In the genomic region with DNA sequence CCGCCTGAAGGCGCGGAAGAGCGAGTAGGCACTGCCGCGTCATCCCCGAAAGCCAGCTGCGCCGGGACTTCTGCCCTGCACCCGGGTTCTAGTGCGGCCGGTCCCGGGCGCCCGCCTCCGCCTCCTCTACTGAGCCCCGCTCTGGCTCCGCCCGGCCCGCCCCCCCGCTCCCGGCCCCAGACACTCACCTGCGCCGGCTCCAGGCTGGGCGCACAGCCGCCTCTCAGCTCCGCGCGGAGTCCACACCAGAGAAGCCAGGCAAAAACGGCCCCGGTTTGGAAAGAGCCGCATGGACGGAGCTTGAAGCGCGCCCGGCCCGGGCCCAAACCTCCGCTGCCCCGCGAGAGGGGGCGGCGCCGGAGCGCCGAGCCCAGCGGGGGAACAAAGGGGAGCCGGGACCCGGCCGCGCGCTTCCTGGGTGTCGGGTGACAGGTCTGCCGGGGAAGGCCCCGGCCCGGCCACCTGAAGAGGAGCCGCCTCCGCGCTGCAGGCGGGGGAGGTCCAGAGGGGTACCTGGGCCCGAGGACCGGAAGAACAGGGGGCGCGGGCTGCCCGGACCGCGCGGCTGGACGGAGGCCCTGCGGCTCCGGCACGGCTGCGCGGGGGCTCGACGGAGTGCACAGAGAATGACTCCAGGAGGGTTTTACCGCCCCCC, we compare ENCODE assay signal across 8 cellular contexts.
DNase-seq lines count a peak whose midpoint lies in the region; ATAC-seq and TF ChIP-seq lines count a peak whose summit lies in the region.

No MANE protein-coding gene starts in this region.

- H3K36me3 ChIP-seq in Panc1 (ENCODE audit: control insufficient read depth, insufficient read depth, low read length) = no peaks in the 10 kb centered on the region
- H3K36me3 ChIP-seq in duodenal mucosa (ENCODE audit: control insufficient read depth in 1 of 2, insufficient read depth in 2 of 2, low read length in 2 of 2) = no peaks in the 10 kb centered on the region

- H3K27me3 Mint-ChIP-seq in nephron (ENCODE audit: low read depth) = peaks cover 89% of the 10 kb centered on the region

- intact Hi-C loops in Panc1 (cut with micrococcal nuclease; ENCODE audit: unreplicated experiment) = no loop called here

- TF ChIP-seq CTCF in Panc1 (IDR thresholded peaks at IDR 0.05) = no peak
- TF ChIP-seq CTCF in nephron (IDR thresholded peaks at IDR 0.05; ENCODE audit: unreplicated experiment in 3 of 3) = no peak

- in situ Hi-C loops in Panc1 (cut with HindIII; ENCODE audit: low pct_unique_long_range_greater_than_20kb, low sequenced_read_pairs) = no loop called here

- H3K4me3 Mint-ChIP-seq in nephron = peak overlapping the region in 2 of 3 experiments; percentile 29 to 34

- H3K4me1 Mint-ChIP-seq in nephron = peaks cover 20% of the 10 kb centered on the region

- ATAC-seq in HG02885 (IDR thresholded peaks at IDR 0.05; ENCODE audit: poor library complexity, unreplicated experiment) = peak; percentile 44
- ATAC-seq in Panc1 = peak; percentile 69

- no peaks in the 10 kb centered on the region for H3K9me3 Mint-ChIP-seq in nephron

- no peaks in the 10 kb centered on the region for H3K36me3 Mint-ChIP-seq in nephron (ENCODE audit: low read depth)

- H3K9me3 ChIP-seq in Panc1 (ENCODE audit: control insufficient read depth, insufficient read depth, low read depth, low read length) (no peaks in the 10 kb centered on the region), duodenal mucosa (ENCODE audit: control insufficient read depth in 1 of 2, low read length in 2 of 2) (no peaks in the 10 kb centered on the region)

- POLR2A ChIA-PET in Panc1 (lab: Charles Lee) (no interaction called here), HEK293T (lab: Yijun Ruan, JAX) (interaction anchor here (1.1 kb wide), 1 partner anchor 45 kb away, joined by 6 read pairs; no protein-coding TSS in a partner anchor)

- peak overlapping the region; percentile 73 to 85 for H3K4me3 ChIP-seq in Panc1 (ENCODE audit: low read depth in 2 of 2, low read length in 2 of 2)
- H3K4me3 ChIP-seq in duodenal mucosa (ENCODE audit: low read depth in 1 of 2, low read length in 2 of 2) = peak overlapping the region; percentile 52 to 62

- DNase-seq in NCI-H1436 (lab: John Stamatoyannopoulos, UW) (peak; percentile 79), NCI-H1436 treated with DMSO at 0.1 percent for 48 hours (lab: John Stamatoyannopoulos, UW) (no peak), Panc1 (ENCODE audit: low read depth, low spot score) (no peak), HEK293T (ENCODE audit: extremely low spot score) (no peak)
- no peak for DNase-seq in stimulated activated naive CD4-positive, alpha-beta T cell treated with Interleukin-2 at 50 U/mL for 16 hours (lab: John Stamatoyannopoulos, UW)

- CTCF ChIA-PET in Panc1 (lab: Charles Lee) = no interaction called here
- CTCF ChIA-PET in HEK293T (lab: Yijun Ruan, JAX) = no interaction called here

- H3K4me1 ChIP-seq in Panc1 (ENCODE audit: control insufficient read depth, insufficient read depth, low read length) = peaks cover 5% of the 10 kb centered on the region; the same call in 1 of the 2 replicates
- peaks cover 22 to 48% of the 10 kb centered on the region in 2 donors for H3K4me1 ChIP-seq in duodenal mucosa (ENCODE audit: control insufficient read depth in 1 of 2, insufficient read depth in 2 of 2, low read length in 2 of 2)

- H3K27ac Mint-ChIP-seq in nephron = no peak overlapping the region

- no peaks in the 10 kb centered on the region for H3K27me3 ChIP-seq in Panc1 (ENCODE audit: control insufficient read depth, insufficient read depth, low read length)
- H3K27me3 ChIP-seq in duodenal mucosa (ENCODE audit: control insufficient read depth in 1 of 2, insufficient read depth in 2 of 2, low read length in 2 of 2) = peaks cover 57 to 58% of the 10 kb centered on the region in 2 donors

- no TSS peak for BruUV-seq in Panc1 (replicated peaks; lab: Mats Ljungman, UMichigan)

- H3K27ac ChIP-seq in Panc1 (ENCODE audit: low read length) (peak overlapping the region; percentile 42; the same call in 1 of the 2 replicates), duodenal mucosa (ENCODE audit: low read depth, low read length) (no peak overlapping the region)

- no peak overlapping the region for H3K9ac ChIP-seq in duodenal mucosa (ENCODE audit: low read depth in 1 of 2, low read length in 2 of 2)

TF ChIP-seq in HEK293T, 16 proteins besides CTCF, POLR2A, EP300 and RAD21:
- no peak for TF ChIP-seq FOXM1 (IDR thresholded peaks at IDR 0.05; ENCODE audit: borderline replicate concordance)
- TF ChIP-seq L3MBTL2 (conservative IDR thresholded peaks at IDR 0.05) = no peak
TF ChIP-seq in HEK293T: peak in this region for 0.
